ENCODE assay signal across 29 cellular contexts in genomic region chr16:7967986-7968509, GRCh38.
"Had no signal": no experiment of that assay in that cellular context is flagged by ENCODE, and none has a peak within 500 bp of the region (broad histone marks: within the 10 kb centered on the region; RNA-seq: fewer than 3 reads in every experiment).

No MANE protein-coding gene starts in this region.

- FAIRE-seq: islet of Langerhans, kidney, pancreas had no signal

- DNase-seq: hypothalamus; immature natural killer cell; kidney; left ventricle myocardium inferior; mesendoderm; midbrain; mucosa of descending colon; naive thymus-derived CD4-positive, alpha-beta T cell; pancreas; posterior cingulate gyrus; psoas muscle; right lobe of liver; stimulated activated CD4-positive, alpha-beta T cell treated with anti-CD3 and anti-CD28 coated beads, Interleukin-1b, Interleukin-23, amount 100 ng/mL, for 48 hours; stimulated activated CD4-positive, alpha-beta T cell treated with anti-CD3 and anti-CD28 coated beads, Interleukin-2, amount 100 ng/mL, for 48 hours; stimulated activated CD4-positive, alpha-beta T cell treated with anti-CD3 and anti-CD28 coated beads, Interleukin-4, amount 100 ng/mL, for 4 hours; stimulated activated CD8-positive, alpha-beta memory T cell treated with anti-CD3 and anti-CD28 coated beads, Interleukin-4, amount 100 ng/mL, for 48 hours; stimulated activated naive CD4-positive, alpha-beta T cell treated with Interleukin-2 at 50 U/mL for 16 hours; stimulated activated naive CD8-positive, alpha-beta T cell treated with anti-CD3 and anti-CD28 coated beads, Interleukin-15, amount 100 ng/mL, for 72 hours; substantia nigra had no signal

- H3K36me3 ChIP-seq: left ventricle myocardium inferior, pancreas, right atrium auricular region, right lobe of liver, tibial nerve, vagina had no signal

- H3K27ac ChIP-seq: left ventricle myocardium inferior, pancreas, psoas muscle, right atrium auricular region, right lobe of liver, tibial nerve, vagina had no signal

- H3K4me1 Mint-ChIP-seq: immature natural killer cell; naive thymus-derived CD4-positive, alpha-beta T cell; neural crest cell; stimulated activated memory B cell treated with anti-CD40 and anti-IgM and Interleukin-4, amounts not matched to agents 10 μg/mL and 1 μg/mL and 100 μg/mL, for 72 hours; stimulated activated naive CD8-positive, alpha-beta T cell treated with anti-CD3 and anti-CD28 coated beads, Interleukin-15, amount 100 ng/mL, for 72 hours had no signal

- H3K4me3 Mint-ChIP-seq: immature natural killer cell; naive thymus-derived CD4-positive, alpha-beta T cell; natural killer cell treated with Interleukin-12 subunit alpha and Interleukin-12 subunit beta and Interleukin-15 and Interleukin-18, amount 100 ng/mL, for 72 hours; neural crest cell; stimulated activated memory B cell treated with anti-CD40 and anti-IgM and Interleukin-4, amounts not matched to agents 10 μg/mL and 1 μg/mL and 100 μg/mL, for 72 hours; stimulated activated naive CD8-positive, alpha-beta T cell treated with anti-CD3 and anti-CD28 coated beads, Interleukin-15, amount 100 ng/mL, for 72 hours; type B pancreatic cell had no signal

- H3K4me2 ChIP-seq: smooth muscle cell had no signal

- H3K4me3 ChIP-seq: left ventricle myocardium inferior, lung, mucosa of descending colon, pancreas, psoas muscle, right atrium auricular region, right lobe of liver, smooth muscle cell, tibial nerve, vagina had no signal

- H3K27ac Mint-ChIP-seq: immature natural killer cell; naive thymus-derived CD4-positive, alpha-beta T cell; natural killer cell treated with Interleukin-12 subunit alpha and Interleukin-12 subunit beta and Interleukin-15 and Interleukin-18, amount 100 ng/mL, for 72 hours; stimulated activated memory B cell treated with anti-CD40 and anti-IgM and Interleukin-4, amounts not matched to agents 10 μg/mL and 1 μg/mL and 100 μg/mL, for 72 hours; stimulated activated naive CD8-positive, alpha-beta T cell treated with anti-CD3 and anti-CD28 coated beads, Interleukin-15, amount 100 ng/mL, for 72 hours; type B pancreatic cell had no signal

- H3K27me3 Mint-ChIP-seq: naive thymus-derived CD4-positive, alpha-beta T cell; natural killer cell treated with Interleukin-12 subunit alpha and Interleukin-12 subunit beta and Interleukin-15 and Interleukin-18, amount 100 ng/mL, for 72 hours; stimulated activated memory B cell treated with anti-CD40 and anti-IgM and Interleukin-4, amounts not matched to agents 10 μg/mL and 1 μg/mL and 100 μg/mL, for 72 hours; stimulated activated naive CD8-positive, alpha-beta T cell treated with anti-CD3 and anti-CD28 coated beads, Interleukin-15, amount 100 ng/mL, for 72 hours had no signal

- H3K27me3 ChIP-seq: right atrium auricular region, right lobe of liver, tibial nerve, vagina had no signal

- H3K9me3 Mint-ChIP-seq: neural crest cell had no signal

- H3K9me3 ChIP-seq: left ventricle myocardium inferior, mucosa of descending colon, pancreas, psoas muscle, right atrium auricular region, right lobe of liver, tibial nerve, vagina had no signal

- H3K4me1 ChIP-seq: left ventricle myocardium inferior, pancreas, psoas muscle, right atrium auricular region, right lobe of liver, tibial nerve, vagina had no signal

- H3K36me3 Mint-ChIP-seq: immature natural killer cell; naive thymus-derived CD4-positive, alpha-beta T cell; natural killer cell treated with Interleukin-12 subunit alpha and Interleukin-12 subunit beta and Interleukin-15 and Interleukin-18, amount 100 ng/mL, for 72 hours; stimulated activated memory B cell treated with anti-CD40 and anti-IgM and Interleukin-4, amounts not matched to agents 10 μg/mL and 1 μg/mL and 100 μg/mL, for 72 hours; type B pancreatic cell had no signal
